In the genomic region with DNA sequence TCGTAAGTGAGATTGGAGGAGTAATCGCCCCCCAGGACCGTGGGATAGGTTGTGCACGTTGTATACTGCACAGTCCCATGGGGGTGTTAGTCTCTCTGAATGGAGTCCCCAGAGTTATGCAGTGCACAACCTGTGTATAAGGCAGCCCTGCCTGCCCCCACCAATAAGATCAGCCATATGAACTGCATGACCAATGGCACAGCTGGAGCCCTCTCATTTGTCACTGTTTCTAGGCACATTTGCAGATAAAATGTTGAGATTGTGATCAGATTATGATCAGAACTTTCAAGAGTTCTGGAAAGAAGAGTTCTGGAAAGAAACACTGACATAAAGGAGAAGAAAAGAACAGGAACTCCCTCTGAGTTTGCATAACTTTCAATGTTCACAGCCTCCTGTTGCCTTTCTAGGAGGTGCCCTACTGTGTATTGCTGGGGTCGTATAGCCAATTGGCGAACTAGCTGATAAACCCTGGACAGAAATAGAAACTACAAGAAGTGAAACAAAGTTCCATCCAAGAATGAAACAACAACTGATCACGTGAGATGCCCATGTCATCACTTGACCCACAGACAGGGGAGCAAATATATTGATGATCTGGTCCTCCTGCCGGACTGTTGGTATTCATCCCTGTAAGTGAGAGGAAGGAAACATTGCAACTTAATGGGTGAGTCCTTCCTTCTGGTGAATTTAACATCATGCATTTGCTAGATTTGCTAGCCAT, we compare ENCODE assay signal across 1 cellular context.
A peak's percentile ranks its signal among the peaks of the same experiment; 100 is the strongest.
TF ChIP-seq lines count a peak whose summit lies in the region.

No MANE protein-coding gene starts in this region.

TF ChIP-seq in GM12878, 131 proteins besides CTCF, POLR2A, EP300 and RAD21 (continued from another document):
- TF ChIP-seq, protein P1, sequence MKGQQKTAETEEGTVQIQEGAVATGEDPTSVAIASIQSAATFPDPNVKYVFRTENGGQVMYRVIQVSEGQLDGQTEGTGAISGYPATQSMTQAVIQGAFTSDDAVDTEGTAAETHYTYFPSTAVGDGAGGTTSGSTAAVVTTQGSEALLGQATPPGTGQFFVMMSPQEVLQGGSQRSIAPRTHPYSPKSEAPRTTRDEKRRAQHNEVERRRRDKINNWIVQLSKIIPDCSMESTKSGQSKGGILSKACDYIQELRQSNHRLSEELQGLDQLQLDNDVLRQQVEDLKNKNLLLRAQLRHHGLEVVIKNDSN (IDR thresholded peaks at IDR 0.05; ENCODE audit: borderline replicate concordance, extremely low read length, insufficient read depth, low read depth, low read length), result peak; percentile 49
- TF ChIP-seq HDGF (IDR thresholded peaks at IDR 0.05) (no peak), NR2F1 (conservative IDR thresholded peaks at IDR 0.05) (no peak), MYC (IDR thresholded peaks at IDR 0.05; ENCODE audit: insufficient read depth, insufficient read length, insufficient replicate concordance, low read length, severe bottlenecking) (no peak), NFIC (IDR thresholded peaks at IDR 0.05; ENCODE audit: low read depth, low read length) (no peak), TAF1 (IDR thresholded peaks at IDR 0.05; ENCODE audit: borderline replicate concordance, low read depth, low read length) (no peak), NFYA (IDR thresholded peaks at IDR 0.05; ENCODE audit: borderline replicate concordance, low read depth, low read length) (no peak; the same call in 1 of the 2 replicates), POU2F2 (IDR thresholded peaks at IDR 0.05; ENCODE audit: borderline replicate concordance, low read depth, low read length) (peak; percentile 59; the same call in 2 of the 3 replicates), ZNF384 (IDR thresholded peaks at IDR 0.05; ENCODE audit: borderline replicate concordance, low read depth, low read length) (no peak)
- TF ChIP-seq, protein P2, sequence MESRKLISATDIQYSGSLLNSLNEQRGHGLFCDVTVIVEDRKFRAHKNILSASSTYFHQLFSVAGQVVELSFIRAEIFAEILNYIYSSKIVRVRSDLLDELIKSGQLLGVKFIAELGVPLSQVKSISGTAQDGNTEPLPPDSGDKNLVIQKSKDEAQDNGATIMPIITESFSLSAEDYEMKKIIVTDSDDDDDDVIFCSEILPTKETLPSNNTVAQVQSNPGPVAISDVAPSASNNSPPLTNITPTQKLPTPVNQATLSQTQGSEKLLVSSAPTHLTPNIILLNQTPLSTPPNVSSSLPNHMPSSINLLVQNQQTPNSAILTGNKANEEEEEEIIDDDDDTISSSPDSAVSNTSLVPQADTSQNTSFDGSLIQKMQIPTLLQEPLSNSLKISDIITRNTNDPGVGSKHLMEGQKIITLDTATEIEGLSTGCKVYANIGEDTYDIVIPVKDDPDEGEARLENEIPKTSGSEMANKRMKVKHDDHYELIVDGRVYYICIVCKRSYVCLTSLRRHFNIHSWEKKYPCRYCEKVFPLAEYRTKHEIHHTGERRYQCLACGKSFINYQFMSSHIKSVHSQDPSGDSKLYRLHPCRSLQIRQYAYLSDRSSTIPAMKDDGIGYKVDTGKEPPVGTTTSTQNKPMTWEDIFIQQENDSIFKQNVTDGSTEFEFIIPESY (IDR thresholded peaks at IDR 0.05), result no peak
- TF ChIP-seq, protein P3, sequence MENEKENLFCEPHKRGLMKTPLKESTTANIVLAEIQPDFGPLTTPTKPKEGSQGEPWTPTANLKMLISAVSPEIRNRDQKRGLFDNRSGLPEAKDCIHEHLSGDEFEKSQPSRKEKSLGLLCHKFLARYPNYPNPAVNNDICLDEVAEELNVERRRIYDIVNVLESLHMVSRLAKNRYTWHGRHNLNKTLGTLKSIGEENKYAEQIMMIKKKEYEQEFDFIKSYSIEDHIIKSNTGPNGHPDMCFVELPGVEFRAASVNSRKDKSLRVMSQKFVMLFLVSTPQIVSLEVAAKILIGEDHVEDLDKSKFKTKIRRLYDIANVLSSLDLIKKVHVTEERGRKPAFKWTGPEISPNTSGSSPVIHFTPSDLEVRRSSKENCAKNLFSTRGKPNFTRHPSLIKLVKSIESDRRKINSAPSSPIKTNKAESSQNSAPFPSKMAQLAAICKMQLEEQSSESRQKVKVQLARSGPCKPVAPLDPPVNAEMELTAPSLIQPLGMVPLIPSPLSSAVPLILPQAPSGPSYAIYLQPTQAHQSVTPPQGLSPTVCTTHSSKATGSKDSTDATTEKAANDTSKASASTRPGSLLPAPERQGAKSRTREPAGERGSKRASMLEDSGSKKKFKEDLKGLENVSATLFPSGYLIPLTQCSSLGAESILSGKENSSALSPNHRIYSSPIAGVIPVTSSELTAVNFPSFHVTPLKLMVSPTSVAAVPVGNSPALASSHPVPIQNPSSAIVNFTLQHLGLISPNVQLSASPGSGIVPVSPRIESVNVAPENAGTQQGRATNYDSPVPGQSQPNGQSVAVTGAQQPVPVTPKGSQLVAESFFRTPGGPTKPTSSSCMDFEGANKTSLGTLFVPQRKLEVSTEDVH (IDR thresholded peaks at IDR 0.05; ENCODE audit: low read depth, partially characterized antibody), result no peak
- TF ChIP-seq, protein P4, sequence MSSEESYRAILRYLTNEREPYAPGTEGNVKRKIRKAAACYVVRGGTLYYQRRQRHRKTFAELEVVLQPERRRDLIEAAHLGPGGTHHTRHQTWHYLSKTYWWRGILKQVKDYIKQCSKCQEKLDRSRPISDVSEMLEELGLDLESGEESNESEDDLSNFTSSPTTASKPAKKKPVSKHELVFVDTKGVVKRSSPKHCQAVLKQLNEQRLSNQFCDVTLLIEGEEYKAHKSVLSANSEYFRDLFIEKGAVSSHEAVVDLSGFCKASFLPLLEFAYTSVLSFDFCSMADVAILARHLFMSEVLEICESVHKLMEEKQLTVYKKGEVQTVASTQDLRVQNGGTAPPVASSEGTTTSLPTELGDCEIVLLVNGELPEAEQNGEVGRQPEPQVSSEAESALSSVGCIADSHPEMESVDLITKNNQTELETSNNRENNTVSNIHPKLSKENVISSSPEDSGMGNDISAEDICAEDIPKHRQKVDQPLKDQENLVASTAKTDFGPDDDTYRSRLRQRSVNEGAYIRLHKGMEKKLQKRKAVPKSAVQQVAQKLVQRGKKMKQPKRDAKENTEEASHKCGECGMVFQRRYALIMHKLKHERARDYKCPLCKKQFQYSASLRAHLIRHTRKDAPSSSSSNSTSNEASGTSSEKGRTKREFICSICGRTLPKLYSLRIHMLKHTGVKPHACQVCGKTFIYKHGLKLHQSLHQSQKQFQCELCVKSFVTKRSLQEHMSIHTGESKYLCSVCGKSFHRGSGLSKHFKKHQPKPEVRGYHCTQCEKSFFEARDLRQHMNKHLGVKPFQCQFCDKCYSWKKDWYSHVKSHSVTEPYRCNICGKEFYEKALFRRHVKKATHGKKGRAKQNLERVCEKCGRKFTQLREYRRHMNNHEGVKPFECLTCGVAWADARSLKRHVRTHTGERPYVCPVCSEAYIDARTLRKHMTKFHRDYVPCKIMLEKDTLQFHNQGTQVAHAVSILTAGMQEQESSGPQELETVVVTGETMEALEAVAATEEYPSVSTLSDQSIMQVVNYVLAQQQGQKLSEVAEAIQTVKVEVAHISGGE (CRISPR knock-in tag; IDR thresholded peaks at IDR 0.05), result no peak
